ENCODE assay signal across 27 cellular contexts in genomic region chr12:24904871-24905270, GRCh38. TPM values are rescaled to one million over a fixed set of nuclear protein-coding genes. Genes with fewer than 3 reads are reported as not detected.
DNase-seq lines count a peak whose midpoint lies in the region; ATAC-seq, FAIRE-seq and TF ChIP-seq lines count a peak whose summit lies in the region.
"Had no signal": no experiment of that assay in that cellular context is flagged by ENCODE, and none has a peak within 500 bp of the region (broad histone marks: within the 10 kb centered on the region; RNA-seq: fewer than 3 reads in every experiment).

No MANE protein-coding gene starts in this region.

- H3K4ac ChIP-seq in IMR-90 (ENCODE audit: low read depth, low read length) = no peak overlapping the region

- ATAC-seq in IMR-90 (ENCODE audit: low read depth) (no peak), HG03139 (IDR thresholded peaks at IDR 0.05; ENCODE audit: unreplicated experiment) (no peak)
- ATAC-seq: GM12878 had no signal

- H3K79me1 ChIP-seq in IMR-90 (ENCODE audit: low read depth in 1 of 2, low read length in 2 of 2) = peaks cover 56 to 92% of the 10 kb centered on the region in 2 experiments

- peak overlapping the region in 10 of 11 experiments; percentile 92 to 99 (median 96); a peak in 20 of 22 replicates for H3K27ac ChIP-seq in BLaER1 treated with 17β-estradiol and CSF1 and Interleukin-3, amounts not matched to agents 10 nM and 100 nM
- H3K27ac ChIP-seq in IMR-90 (ENCODE audit: insufficient read depth, low read length) (no peak overlapping the region), endothelial cell of umbilical vein (ENCODE audit: insufficient read depth, low read depth, low read length) (peak overlapping the region; percentile 21), neural progenitor cell (no peak overlapping the region)
- no peak overlapping the region for H3K27ac ChIP-seq in effector memory CD4-positive, alpha-beta T cell (ENCODE audit: insufficient read depth, low read length, poor library complexity, severe bottlenecking)
- H3K27ac ChIP-seq: Peyer's patch had no signal

- no CpG with 5 or more reads among the region's 1 CpG for WGBS in IMR-90 (ENCODE audit: extremely low coverage in 2 of 2, insufficient read length in 1 of 2), 2 experiments

- no peak overlapping the region for H4K91ac ChIP-seq in IMR-90 (ENCODE audit: insufficient read depth, low read depth, low read length)

- H2BK20ac ChIP-seq in IMR-90 (ENCODE audit: low read depth, low read length) = peak overlapping the region; percentile 17; the same call in 1 of the 2 replicates

- POLR2A ChIA-PET in IMR-90 (lab: Charles Lee; ENCODE audit: unreplicated experiment) = interaction anchor here (0.6 kb wide), 1 partner anchor 48 kb away, joined by 14 read pairs; no protein-coding TSS in a partner anchor
- POLR2A ChIA-PET in endothelial cell of umbilical vein (lab: Charles Lee) = no interaction called here
- POLR2A ChIA-PET in GM10248 (lab: Yijun Ruan, JAX) = no interaction called here

- peaks cover 41% of the 10 kb centered on the region for H3K79me2 ChIP-seq in endothelial cell of umbilical vein (ENCODE audit: control insufficient read depth, insufficient read depth, low read length)
- peaks cover 93% of the 10 kb centered on the region for H3K79me2 ChIP-seq in neural progenitor cell (ENCODE audit: low read depth)

- no peak overlapping the region for H2BK15ac ChIP-seq in IMR-90 (ENCODE audit: low read depth, low read length)

- no peak overlapping the region for H3K27ac Mint-ChIP-seq in neural progenitor cell
- H3K27ac Mint-ChIP-seq: CD4-positive, CD25-positive, alpha-beta regulatory T cell had no signal

- H3K4me3 Mint-ChIP-seq in neural progenitor cell = no peak overlapping the region
- H3K4me3 Mint-ChIP-seq: CD4-positive, CD25-positive, alpha-beta regulatory T cell had no signal

- H3K9me1 ChIP-seq in IMR-90 (ENCODE audit: insufficient read depth, low read length) = peaks cover 30% of the 10 kb centered on the region
- no peaks in the 10 kb centered on the region for H3K9me1 ChIP-seq in endothelial cell of umbilical vein (replicated peaks; ENCODE audit: control insufficient read depth, extremely low read depth, insufficient read depth, low read length)

- no peaks in the 10 kb centered on the region for H3K27me3 ChIP-seq in BLaER1 treated with 17β-estradiol and CSF1 and Interleukin-3, amounts not matched to agents 10 nM and 100 nM
- no peaks in the 10 kb centered on the region for H3K27me3 ChIP-seq in IMR-90 (ENCODE audit: control insufficient read depth, insufficient read depth, low read length)
- H3K27me3 ChIP-seq in endothelial cell of umbilical vein (ENCODE audit: control insufficient read depth in 2 of 2, insufficient read depth in 2 of 2, low read length in 2 of 2) = no peaks in the 10 kb centered on the region
- H3K27me3 ChIP-seq in neural progenitor cell = peaks cover 16% of the 10 kb centered on the region
- peaks cover 9% of the 10 kb centered on the region for H3K27me3 ChIP-seq in effector memory CD4-positive, alpha-beta T cell (replicated peaks; ENCODE audit: control insufficient read depth, insufficient read depth, low read length, poor library complexity, severe bottlenecking)
- H3K27me3 ChIP-seq: BE2C, Peyer's patch had no signal

- dilution Hi-C loops in IMR-90 (cut with HindIII; ENCODE audit: low sequenced_read_pairs, unreplicated experiment) (no loop called here), endothelial cell of umbilical vein (cut with MboI; ENCODE audit: extremely low pct_ligation_motif_present, low sequenced_read_pairs) (no loop called here)

- H3K4me1 Mint-ChIP-seq in neural progenitor cell = peaks cover 22% of the 10 kb centered on the region

- H3K56ac ChIP-seq in IMR-90 (ENCODE audit: extremely low read depth, insufficient read depth, low read length) = no peak overlapping the region

- H3K4me3 ChIP-seq in BLaER1 treated with 17β-estradiol and CSF1 and Interleukin-3, amounts not matched to agents 10 nM and 100 nM = 0 out of 20 replicates have a peak overlapping the region, but pooled peaks of 2 of the 10 experiments have one; percentile 67 to 70
- H3K4me3 ChIP-seq in IMR-90 (ENCODE audit: insufficient read depth, low read depth, low read length) = no peak overlapping the region
- H3K4me3 ChIP-seq in endothelial cell of umbilical vein (replicated peaks in 1 of 3; ENCODE audit: insufficient read depth in 1 of 3, low read depth in 1 of 3, low read length in 3 of 3) = no peak overlapping the region
- no peak overlapping the region for H3K4me3 ChIP-seq in neural progenitor cell
- H3K4me3 ChIP-seq in effector memory CD4-positive, alpha-beta T cell (ENCODE audit: insufficient read depth, low read depth, low read length, poor library complexity, severe bottlenecking) = no peak overlapping the region
- H3K4me3 ChIP-seq: GM12878, Peyer's patch had no signal

- H4K8ac ChIP-seq in IMR-90 (ENCODE audit: low read depth in 2 of 2, low read length in 2 of 2) = no peak overlapping the region

- no peak overlapping the region for H3K18ac ChIP-seq in IMR-90 (ENCODE audit: low read depth, low read length)

- H2AFZ ChIP-seq in IMR-90 (replicated peaks; ENCODE audit: low read length, poor library complexity) = no peak overlapping the region
- H2AFZ ChIP-seq in endothelial cell of umbilical vein (ENCODE audit: low read depth, low read length) = no peak overlapping the region
- no peak overlapping the region for H2AFZ ChIP-seq in neural progenitor cell (replicated peaks)

- peaks cover 67 to 93% (median 80%) of the 10 kb centered on the region in 10 experiments for H3K4me1 ChIP-seq in BLaER1 treated with 17β-estradiol and CSF1 and Interleukin-3, amounts not matched to agents 10 nM and 100 nM
- H3K4me1 ChIP-seq in IMR-90 (ENCODE audit: control insufficient read depth, insufficient read depth, low read length) = peaks cover 30% of the 10 kb centered on the region
- peaks cover 51% of the 10 kb centered on the region for H3K4me1 ChIP-seq in endothelial cell of umbilical vein (ENCODE audit: control insufficient read depth, extremely low read depth, insufficient read depth, low read length)
- peaks cover 36% of the 10 kb centered on the region for H3K4me1 ChIP-seq in neural progenitor cell
- peaks cover 2% of the 10 kb centered on the region for H3K4me1 ChIP-seq in effector memory CD4-positive, alpha-beta T cell (ENCODE audit: control insufficient read depth, insufficient read depth, low read length, poor library complexity, severe bottlenecking)
- H3K4me1 ChIP-seq: BE2C, Peyer's patch had no signal

- in situ Hi-C loops in IMR-90 (cut with MboI; ENCODE audit: low sequenced_read_pairs) = no loop called here

- TF ChIP-seq CTCF in IMR-90 (conservative IDR thresholded peaks at IDR 0.05; ENCODE audit: low read depth, low read length) (no peak), endothelial cell of umbilical vein (IDR thresholded peaks at IDR 0.05; ENCODE audit: extremely low read depth in 1 of 2, insufficient read depth in 1 of 2, low read depth in 1 of 2, low read length in 2 of 2) (no peak), neural progenitor cell (IDR thresholded peaks at IDR 0.05) (no peak), GM10248 (IDR thresholded peaks at IDR 0.05; ENCODE audit: control extremely low read depth, extremely low read depth, low read depth, missing control alignments) (no peak)

- no peak for FAIRE-seq in endothelial cell of umbilical vein (lab: Jason Lieb, UNC)
- FAIRE-seq: G401.6, GM12878, H54 had no signal

- 0 out of 2 replicates have a peak overlapping the region, but pooled peaks have one; percentile 25 for H3K23ac ChIP-seq in IMR-90 (ENCODE audit: low read depth, low read length)

- peaks cover 5% of the 10 kb centered on the region for H3K36me3 Mint-ChIP-seq in neural progenitor cell
- H3K36me3 Mint-ChIP-seq: CD4-positive, CD25-positive, alpha-beta regulatory T cell had no signal

- TF ChIP-seq RAD21 in IMR-90 (IDR thresholded peaks at IDR 0.05; ENCODE audit: low read length) = no peak

- peak overlapping the region; percentile 87 to 97 (median 91); a peak in 16 of 22 replicates for H3K9ac ChIP-seq in BLaER1 treated with 17β-estradiol and CSF1 and Interleukin-3, amounts not matched to agents 10 nM and 100 nM
- no peak overlapping the region for H3K9ac ChIP-seq in IMR-90 (ENCODE audit: low read depth, low read length)
- no peak overlapping the region for H3K9ac ChIP-seq in endothelial cell of umbilical vein (replicated peaks; ENCODE audit: extremely low read depth, insufficient read depth, low read length)
- H3K9ac ChIP-seq in neural progenitor cell = no peak overlapping the region
- H3K9ac ChIP-seq: SK-N-SH had no signal

- no peak overlapping the region for H2BK120ac ChIP-seq in IMR-90 (ENCODE audit: low read depth, low read length)

- TF ChIP-seq POLR2A in IMR-90 (IDR thresholded peaks at IDR 0.05; ENCODE audit: low read depth, low read length) = no peak
- TF ChIP-seq POLR2A in endothelial cell of umbilical vein (IDR thresholded peaks at IDR 0.05; ENCODE audit: low read depth, low read length) = no peak

- peak overlapping the region; percentile 87 to 99 (median 96) for H3K4me2 ChIP-seq in BLaER1 treated with 17β-estradiol and CSF1 and Interleukin-3, amounts not matched to agents 10 nM and 100 nM
- H3K4me2 ChIP-seq in IMR-90 (ENCODE audit: low read depth, low read length) (no peak overlapping the region), endothelial cell of umbilical vein (ENCODE audit: insufficient read depth, low read length) (no peak overlapping the region), neural progenitor cell (peak overlapping the region; percentile 12)

- no peaks in the 10 kb centered on the region for H3K9me3 ChIP-seq in BLaER1 treated with 17β-estradiol and CSF1 and Interleukin-3, amounts not matched to agents 10 nM and 100 nM (replicated peaks in 1 of 11)
- H3K9me3 ChIP-seq in IMR-90 (ENCODE audit: control insufficient read depth, insufficient read depth, low read length) (0 out of 2 replicates have a peak, but pooled peaks cover under 1% of the 10 kb centered on the region), endothelial cell of umbilical vein (replicated peaks; ENCODE audit: control insufficient read depth, insufficient read depth, low read length) (no peaks in the 10 kb centered on the region), neural progenitor cell (ENCODE audit: low read depth) (no peaks in the 10 kb centered on the region)
- H3K9me3 ChIP-seq in effector memory CD4-positive, alpha-beta T cell (ENCODE audit: control insufficient read depth, low read length) = no peaks in the 10 kb centered on the region
- H3K9me3 ChIP-seq: BE2C, Peyer's patch, SK-N-SH had no signal

- H3K27me3 Mint-ChIP-seq in neural progenitor cell (ENCODE audit: insufficient read depth, low read depth) = peaks cover 4% of the 10 kb centered on the region

- peaks cover 3 to 49% (median 27%) of the 10 kb centered on the region in 11 experiments; a peak in 18 of 22 replicates for H3K36me3 ChIP-seq in BLaER1 treated with 17β-estradiol and CSF1 and Interleukin-3, amounts not matched to agents 10 nM and 100 nM
- H3K36me3 ChIP-seq in IMR-90 (ENCODE audit: control insufficient read depth, insufficient read depth, low read length) (peaks cover 4% of the 10 kb centered on the region), endothelial cell of umbilical vein (ENCODE audit: control insufficient read depth in 2 of 2, extremely low read depth in 1 of 2, insufficient read depth in 2 of 2, low read length in 2 of 2) (no peaks in the 10 kb centered on the region), neural progenitor cell (no peaks in the 10 kb centered on the region)
- H3K36me3 ChIP-seq in effector memory CD4-positive, alpha-beta T cell (ENCODE audit: control insufficient read depth, insufficient read depth, low read length) = no peaks in the 10 kb centered on the region
- H3K36me3 ChIP-seq: Peyer's patch had no signal

- H3K14ac ChIP-seq in IMR-90 (replicated peaks; ENCODE audit: low read depth, low read length) = no peak overlapping the region

- peaks cover 51% of the 10 kb centered on the region for H3F3A ChIP-seq in neural progenitor cell (ENCODE audit: low read depth)

- peaks cover 0 to 84% (median 4%) of the 10 kb centered on the region in 11 experiments; a peak in 9 of 22 replicates for H4K20me1 ChIP-seq in BLaER1 treated with 17β-estradiol and CSF1 and Interleukin-3, amounts not matched to agents 10 nM and 100 nM
- peaks cover 41% of the 10 kb centered on the region for H4K20me1 ChIP-seq in IMR-90 (ENCODE audit: insufficient read depth, low read length)
- no peaks in the 10 kb centered on the region for H4K20me1 ChIP-seq in endothelial cell of umbilical vein (replicated peaks; ENCODE audit: control insufficient read depth, extremely low read depth, insufficient read depth, low read length)
- peaks cover 99% of the 10 kb centered on the region for H4K20me1 ChIP-seq in neural progenitor cell (ENCODE audit: low read depth)

- intact Hi-C loops in IMR-90 (cut with micrococcal nuclease) (no loop called here), endothelial cell of umbilical vein (cut with micrococcal nuclease) (loop anchor here (5.0 kb wide), 1 partner anchor 303 kb away; no protein-coding TSS in a partner anchor)

- no peaks in the 10 kb centered on the region for H3K9me3 Mint-ChIP-seq in neural progenitor cell

- no peak overlapping the region for H2BK5ac ChIP-seq in IMR-90 (ENCODE audit: low read depth, low read length, poor library complexity, severe bottlenecking)

- no TSS peak for BruUV-seq in IMR-90 (replicated peaks; lab: Mats Ljungman, UMichigan)
- no TSS peak for BruUV-seq in endothelial cell of umbilical vein (replicated peaks; lab: Mats Ljungman, UMichigan)

- H2AK5ac ChIP-seq in IMR-90 (ENCODE audit: low read depth, low read length) = no peak overlapping the region; the same call in 1 of the 2 replicates

- CTCF ChIA-PET in IMR-90 (lab: Yijun Ruan, JAX) = no interaction called here
- CTCF ChIA-PET in endothelial cell of umbilical vein (lab: Charles Lee) = interaction anchor here (0.9 to 2.1 kb wide), 4 partner anchors 11 to 87 kb away, joined by 3 to 5 read pairs (median 4); no protein-coding TSS in a partner anchor
- CTCF ChIA-PET in GM10248 (lab: Yijun Ruan, JAX) = interaction anchor here (1.2 to 1.4 kb wide), 2 partner anchors 9 to 26 kb away, joined by 3 to 4 read pairs; no protein-coding TSS in a partner anchor

- no peak overlapping the region; the same call in 1 of the 2 replicates for H4K5ac ChIP-seq in IMR-90 (ENCODE audit: low read depth, low read length)

- H2AK9ac ChIP-seq in IMR-90 (replicated peaks; ENCODE audit: low read depth, low read length, poor library complexity) = no peak overlapping the region

- no peak for DNase-seq in IMR-90
- DNase-seq in endothelial cell of umbilical vein (ENCODE audit: low read depth, low spot score) = no peak
- DNase-seq in neural progenitor cell (ENCODE audit: low spot score) = peak; percentile 50
- no peak for DNase-seq in GM10248 (ENCODE audit: extremely low spot score)
- no peak for DNase-seq in effector memory CD4-positive, alpha-beta T cell
- DNase-seq: 8988T; ACHN; BE2C; CD4-positive, CD25-positive, alpha-beta regulatory T cell; DMS53; NCI-H1092; NCI-H1417 treated with DMSO at 0.1 percent for 48 hours; NCI-H1694 treated with DMSO at 0.1 percent for 48 hours; NCI-H2081; NCI-H2171; NCI-H226; NCI-H510A; NCI-H69; Peyer's patch; SIG-M5; SK-N-SH; SW 1271 had no signal

RNA-seq across cellular contexts. Expression of gene BCAT1, which starts 44.0 kb away (rescaled TPM):
- 580 and 683 TPM in 2 replicates for total RNA-seq in IMR-90 (2012; rRNA removed)
- polyA plus RNA-seq in IMR-90 (2012; rRNA removed) = 21.3 and 30.4 TPM in 2 replicates
- polyA plus RNA-seq in IMR-90 (2012; cell fraction: cytosol; rRNA removed) = 7.2 and 7.6 TPM in 2 replicates
- polyA plus RNA-seq in IMR-90 (2012; cell fraction: nucleus; rRNA removed; ENCODE audit: low replicate concordance) = 5.3 and 20.5 TPM in 2 replicates
- total RNA-seq in endothelial cell of umbilical vein = 267 and 296 TPM in 2 replicates
- polyA plus RNA-seq in endothelial cell of umbilical vein = 13.5 and 21.6 TPM in 2 replicates
- polyA plus RNA-seq in endothelial cell of umbilical vein (2011; cell fraction: cytosol; rRNA removed) = 24.8 and 26.2 TPM in 2 replicates
- polyA plus RNA-seq in endothelial cell of umbilical vein (2011; cell fraction: nucleus; rRNA removed) = 32.4 and 41.5 TPM in 2 replicates
- polyA plus RNA-seq in endothelial cell of umbilical vein (2012) = 88.2 and 130 TPM in 2 replicates
- 112 and 113 TPM in 2 replicates for polyA minus RNA-seq in endothelial cell of umbilical vein
- not detected for polyA minus RNA-seq in endothelial cell of umbilical vein (2011; cell fraction: cytosol; rRNA and poly(A)+ RNA removed)
- polyA minus RNA-seq in endothelial cell of umbilical vein (2011; cell fraction: nucleus; rRNA and poly(A)+ RNA removed) = 87.1 and 122 TPM in 2 replicates
- total RNA-seq in neural progenitor cell (ENCODE audit: low replicate concordance) = 246 and 287 TPM in 2 replicates

Comparison
In these comparisons a context has a peak if more than half of its experiments do, and no peak if none do; other contexts are left out.
1. H3K27ac ChIP-seq: peak in BLaER1 treated with 17β-estradiol and CSF1 and Interleukin-3, amounts not matched to agents 10 nM and 100 nM (10 of 11) and endothelial cell of umbilical vein (single experiment); none in IMR-90 (single experiment), neural progenitor cell (single experiment) and effector memory CD4-positive, alpha-beta T cell (single experiment).
2. H3K4me2 ChIP-seq: peak in BLaER1 treated with 17β-estradiol and CSF1 and Interleukin-3, amounts not matched to agents 10 nM and 100 nM (11 of 11) and neural progenitor cell (single experiment); none in IMR-90 (single experiment) and endothelial cell of umbilical vein (single experiment).
3. H3K9ac ChIP-seq: peak in BLaER1 treated with 17β-estradiol and CSF1 and Interleukin-3, amounts not matched to agents 10 nM and 100 nM (11 of 11); none in IMR-90 (single experiment), endothelial cell of umbilical vein (single experiment) and neural progenitor cell (single experiment).